ENCODE assay signal across 9 cellular contexts in the genomic region with DNA sequence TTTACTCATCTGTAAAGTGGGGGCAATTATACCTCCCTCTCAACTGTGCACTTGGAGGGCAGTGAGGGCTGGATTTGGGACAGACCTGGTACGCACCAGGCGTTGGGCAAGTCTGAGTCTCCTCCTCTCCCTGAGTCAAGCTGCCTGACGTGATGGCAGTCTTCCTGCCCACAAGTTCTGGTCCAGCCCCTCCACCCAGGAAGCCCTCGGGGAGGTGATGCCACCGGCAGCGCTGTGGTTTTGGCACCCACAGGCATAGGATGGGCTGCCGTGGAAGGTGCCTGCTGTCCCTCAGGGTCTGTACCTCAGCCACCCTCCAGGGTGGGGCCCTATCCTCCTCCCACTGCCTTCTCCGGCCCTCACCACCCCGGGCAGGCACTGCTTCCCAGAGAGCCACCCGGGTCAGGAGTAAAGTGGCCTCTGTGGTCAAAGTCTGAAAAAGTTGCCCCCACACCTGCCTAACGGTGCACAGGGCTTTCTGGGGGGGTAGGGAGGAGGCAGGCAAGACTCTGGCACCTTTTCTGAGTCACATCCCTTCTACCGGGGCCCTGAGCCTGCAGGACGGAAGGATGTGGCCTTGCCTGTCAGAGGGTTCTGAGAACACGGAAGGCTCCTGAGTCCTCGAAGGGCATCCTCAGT. TPM values are rescaled to one million over a fixed set of nuclear protein-coding genes. Genes with fewer than 3 reads are reported as not detected.
A peak's percentile ranks its signal among the peaks of the same experiment; 100 is the strongest.
DNase-seq lines count a peak whose midpoint lies in the region; ATAC-seq, FAIRE-seq and TF ChIP-seq lines count a peak whose summit lies in the region.
"Had no signal": no experiment of that assay in that cellular context is flagged by ENCODE, and none has a peak within 500 bp of the region (broad histone marks: within the 10 kb centered on the region; RNA-seq: fewer than 3 reads in every experiment).

No MANE protein-coding gene starts in this region.

- in situ Hi-C loops in GM12878 (cut with MboI) = no loop called here

- H3K9me3 ChIP-seq in GM12878 (replicated peaks; ENCODE audit: control insufficient read depth, insufficient read depth, low read length) (no peaks in the 10 kb centered on the region), colonic mucosa (no peaks in the 10 kb centered on the region)

- DNase-seq in GM12891 (ENCODE audit: insufficient read length, low spot score) (no peak), GM12878 (ENCODE audit: low read depth, low spot score) (no peak), pons (ENCODE audit: low spot score) (no peak), SHP77 treated with DMSO at 0.1 percent for 48 hours (lab: John Stamatoyannopoulos, UW) (no peak), colonic mucosa (no peak), ureter (ENCODE audit: low spot score) (no peak)
- DNase-seq in activated CD4-positive, CD25-positive, alpha-beta regulatory T cell treated with anti-CD3 and anti-CD28 coated beads, Interleukin-2, amount 50 U/mL, for 72 hours = peak; percentile 78
- DNase-seq in stimulated activated CD4-positive, alpha-beta T cell treated with anti-CD3 and anti-CD28 coated beads, Interleukin-4, amount 100 ng/mL, for 24 hours = peak; percentile 82

- H3K27me3 ChIP-seq in GM12878 (replicated peaks in 1 of 2; ENCODE audit: control insufficient read depth in 2 of 2, insufficient read depth in 2 of 2, low read length in 1 of 2) (no peaks in the 10 kb centered on the region), colonic mucosa (no peaks in the 10 kb centered on the region)

- ATAC-seq in GM12878 = peak; percentile 66

- WGBS in GM12878 (ENCODE audit: insufficient coverage, insufficient replicate concordance, low lambda C conversion rate, missing lambda C conversion rate) = 2% methylated on average over 15 of the region's 15 CpGs

- H3K27ac ChIP-seq in GM12878 (ENCODE audit: control insufficient read depth, insufficient read depth) = peak overlapping the region; percentile 39; the same call in 1 of the 2 replicates
- no peak overlapping the region for H3K27ac ChIP-seq in colonic mucosa

- RAD21 ChIA-PET in GM12878 (lab: Charles Lee; ENCODE audit: unreplicated experiment) = no interaction called here

- peak overlapping the region; percentile 11 for H3K4me2 ChIP-seq in GM12878 (ENCODE audit: control insufficient read depth, insufficient read depth)

- H2AFZ ChIP-seq in GM12878 (ENCODE audit: control insufficient read depth, low read depth, low read length) = peak overlapping the region; percentile 20

- SMC1A ChIA-PET in GM12878 (lab: Charles Lee; ENCODE audit: uncharacterized antibody, unreplicated experiment) = interaction anchor here (1.0 to 1.8 kb wide), 3 partner anchors 8 to 58 kb away, joined by 3 to 10 read pairs (median 4); no protein-coding TSS in a partner anchor

- intact Hi-C loops in GM12878 (cut with micrococcal nuclease; ENCODE audit: unreplicated experiment) = no loop called here
- intact Hi-C loops in colonic mucosa (cut with DNase I) = no loop called here

- CTCF ChIA-PET in GM12878 (lab: Yijun Ruan, JAX) = no interaction called here

- no peak for TF ChIP-seq EP300 in GM12878 (IDR thresholded peaks at IDR 0.05; ENCODE audit: borderline replicate concordance in 1 of 2, control insufficient read depth in 1 of 2, low read depth in 2 of 2, low read length in 2 of 2)

- H3K9ac ChIP-seq in GM12878 (ENCODE audit: control insufficient read depth, insufficient read depth, low read length) = peak overlapping the region; percentile 16; the same call in 1 of the 2 replicates
- H3K9ac ChIP-seq in colonic mucosa (ENCODE audit: low read depth in 2 of 2, low read length in 2 of 2) = no peak overlapping the region

- FAIRE-seq in GM12891 (lab: Jason Lieb, UNC) (peak; percentile 43), GM12878 (lab: Jason Lieb, UNC) (no peak)
- FAIRE-seq: TTC549 had no signal

- TF ChIP-seq POLR2A in GM12891 (IDR thresholded peaks at IDR 0.05; ENCODE audit: low read depth, low read length) (no peak), GM12878 (IDR thresholded peaks at IDR 0.05; ENCODE audit: low read depth, low read length) (no peak)

- no peak overlapping the region for H3K4me3 ChIP-seq in GM12878
- no peak overlapping the region for H3K4me3 ChIP-seq in colonic mucosa

- POLR2A ChIA-PET in GM12878 (lab: Charles Lee) = interaction anchor here (0.6 to 1.6 kb wide), 2 partner anchors 10 to 57 kb away, joined by 3 to 6 read pairs; no protein-coding TSS in a partner anchor

- H4K20me1 ChIP-seq in GM12878 (ENCODE audit: control insufficient read depth, insufficient read depth) = no peaks in the 10 kb centered on the region

- H3K36me3 ChIP-seq in GM12878 (ENCODE audit: control insufficient read depth in 2 of 2, insufficient read depth in 2 of 2, low read length in 1 of 2) = no peaks in the 10 kb centered on the region
- no peaks in the 10 kb centered on the region for H3K36me3 ChIP-seq in colonic mucosa

- no TSS peak for BruUV-seq in GM12878 (replicated peaks; lab: Mats Ljungman, UMichigan)

- H3K4me1 ChIP-seq in GM12878 (ENCODE audit: control insufficient read depth, insufficient read depth, low read length) = peaks cover 34% of the 10 kb centered on the region
- no peaks in the 10 kb centered on the region for H3K4me1 ChIP-seq in colonic mucosa

- TF ChIP-seq CTCF in GM12878 (IDR thresholded peaks at IDR 0.05 in 2 of 3, conservative IDR thresholded peaks at IDR 0.05 in 1 of 3; ENCODE audit: control insufficient read depth in 2 of 3, extremely low read depth in 1 of 3, insufficient read depth in 1 of 3, low read depth in 3 of 3, low read length in 3 of 3) = no peak
- no peak for TF ChIP-seq CTCF in colonic mucosa (IDR thresholded peaks at IDR 0.05)

- no peaks in the 10 kb centered on the region for H3K79me2 ChIP-seq in GM12878 (ENCODE audit: control insufficient read depth, insufficient read depth, low read length)

- TF ChIP-seq RAD21 in GM12878 (IDR thresholded peaks at IDR 0.05; ENCODE audit: insufficient read depth, low read depth, low read length) = no peak

RNA-seq across cellular contexts. Expression of gene APOBEC3H, which starts 6.5 kb away (rescaled TPM):
- polyA plus RNA-seq in GM12891 (2012; ENCODE audit: low read depth, missing spikeins) = 20.9 TPM
- 8.9 and 9.1 TPM in 2 replicates for total RNA-seq in GM12878 (2013; cell fraction: nucleolus; rRNA removed)
- total RNA-seq in GM12878 (2014; rRNA removed) (10.9 and 12.6 TPM in 2 replicates), GM12878 (2014; rRNA removed; fragmentation: Illumina TruSeq; extraction: Trizol) (10.0 and 11.2 TPM in 2 replicates), GM12878 (2021) (7.5 and 9.4 TPM in 2 replicates), colonic mucosa (under 1 TPM in 1 of 2 donors, not detected in 1; 0.45 TPM), ureter (1.0 TPM)
- 15.9 TPM for polyA plus RNA-seq in GM12878 (2011; ENCODE audit: low read depth)
- polyA plus RNA-seq in GM12878 (2011; rRNA removed) (8.6 and 11.3 TPM in 2 replicates), GM12878 (2014; fragmentation: Illumina TruSeq; extraction: Trizol) (16.0 and 18.0 TPM in 2 replicates), GM12878 (2014; fragmentation: Nextera tagmentation; extraction: Ambion mirVana) (10 to 100 TPM; 20.3 to 23.0 TPM), GM12878 (2014; rRNA removed) (16.5 and 18.4 TPM in 2 replicates), GM12878 (2016; fragmentation: Nextera tagmentation; extraction: Ambion mirVana) (10 to 100 TPM; 14.6 to 15.0 TPM)
- 12.7 and 13.6 TPM in 2 replicates for polyA plus RNA-seq in GM12878 (2011; cell fraction: cytosol; rRNA removed)
- 12.1 and 14.9 TPM in 2 replicates for polyA plus RNA-seq in GM12878 (2011; cell fraction: nucleus; rRNA removed)
- 13.0 and 14.2 TPM in 2 replicates for polyA plus RNA-seq in GM12878 (2012)
- polyA minus RNA-seq in GM12878 (2011; rRNA and poly(A)+ RNA removed) = 11.8 and 23.2 TPM in 2 replicates
- polyA minus RNA-seq in GM12878 (2011; cell fraction: cytosol; rRNA and poly(A)+ RNA removed) = 4.5 and 5.5 TPM in 2 replicates
- polyA minus RNA-seq in GM12878 (2011; cell fraction: nucleus; rRNA and poly(A)+ RNA removed) = 18.3 and 20.2 TPM in 2 replicates

RNA-seq across cellular contexts. Expression of gene APOBEC3G, which starts 13.5 kb away (rescaled TPM):
- polyA plus RNA-seq in GM12891 (2012; ENCODE audit: low read depth, missing spikeins) = 88.3 TPM
- 104 and 109 TPM in 2 replicates for total RNA-seq in GM12878 (2013; cell fraction: nucleolus; rRNA removed)
- total RNA-seq in GM12878 (2014; rRNA removed) (152 and 164 TPM in 2 replicates), GM12878 (2014; rRNA removed; fragmentation: Illumina TruSeq; extraction: Trizol) (127 and 132 TPM in 2 replicates), GM12878 (2021) (102 and 103 TPM in 2 replicates), colonic mucosa (1 to 10 TPM; 2.1 to 3.9 TPM), ureter (27.8 TPM)
- 42.7 TPM for polyA plus RNA-seq in GM12878 (2011; ENCODE audit: low read depth)
- polyA plus RNA-seq in GM12878 (2011; rRNA removed) (170 and 174 TPM in 2 replicates), GM12878 (2014; fragmentation: Illumina TruSeq; extraction: Trizol) (168 and 171 TPM in 2 replicates), GM12878 (2014; fragmentation: Nextera tagmentation; extraction: Ambion mirVana) (100 to 1,000 TPM; 146 to 232 TPM), GM12878 (2014; rRNA removed) (170 and 181 TPM in 2 replicates), GM12878 (2016; fragmentation: Nextera tagmentation; extraction: Ambion mirVana) (100 to 1,000 TPM; 151 to 152 TPM)
- polyA plus RNA-seq in GM12878 (2011; cell fraction: cytosol; rRNA removed) = 156 and 159 TPM in 2 replicates
- polyA plus RNA-seq in GM12878 (2011; cell fraction: nucleus; rRNA removed) = 117 and 133 TPM in 2 replicates
- polyA plus RNA-seq in GM12878 (2012) = 52.0 and 75.4 TPM in 2 replicates
- 122 and 167 TPM in 2 replicates for polyA minus RNA-seq in GM12878 (2011; rRNA and poly(A)+ RNA removed)
- polyA minus RNA-seq in GM12878 (2011; cell fraction: cytosol; rRNA and poly(A)+ RNA removed) = 49.8 and 63.6 TPM in 2 replicates
- polyA minus RNA-seq in GM12878 (2011; cell fraction: nucleus; rRNA and poly(A)+ RNA removed) = 43.2 and 60.9 TPM in 2 replicates

RNA-seq across cellular contexts. Expression of gene APOBEC3F, which starts 49.9 kb away (rescaled TPM):
- polyA plus RNA-seq in GM12891 (2012; ENCODE audit: low read depth, missing spikeins) = 11.2 TPM
- 16.3 and 17.2 TPM in 2 replicates for total RNA-seq in GM12878 (2013; cell fraction: nucleolus; rRNA removed)
- total RNA-seq in GM12878 (2014; rRNA removed) (10.9 and 13.1 TPM in 2 replicates), GM12878 (2014; rRNA removed; fragmentation: Illumina TruSeq; extraction: Trizol) (7.4 and 7.7 TPM in 2 replicates), GM12878 (2021) (29.1 and 30.6 TPM in 2 replicates), colonic mucosa (1 to 10 TPM; 7.0 to 7.3 TPM), ureter (22.5 TPM)
- polyA plus RNA-seq in GM12878 (2011; ENCODE audit: low read depth) = 9.6 TPM
- polyA plus RNA-seq in GM12878 (2011; rRNA removed) (4.7 and 7.8 TPM in 2 replicates), GM12878 (2014; fragmentation: Illumina TruSeq; extraction: Trizol) (13.7 and 17.8 TPM in 2 replicates), GM12878 (2014; fragmentation: Nextera tagmentation; extraction: Ambion mirVana) (1 to 10 TPM; 7.5 to 9.6 TPM), GM12878 (2014; rRNA removed) (13.3 and 14.7 TPM in 2 replicates), GM12878 (2016; fragmentation: Nextera tagmentation; extraction: Ambion mirVana) (10 to 100 TPM; 20.9 to 26.5 TPM)
- polyA plus RNA-seq in GM12878 (2011; cell fraction: cytosol; rRNA removed) = 7.3 and 8.6 TPM in 2 replicates
- polyA plus RNA-seq in GM12878 (2011; cell fraction: nucleus; rRNA removed) = 7.7 and 7.9 TPM in 2 replicates
- polyA plus RNA-seq in GM12878 (2012) = 11.1 TPM in 2 replicates
- polyA minus RNA-seq in GM12878 (2011; rRNA and poly(A)+ RNA removed) = 11.8 and 20.1 TPM in 2 replicates
- 7.2 and 10.8 TPM in 2 replicates for polyA minus RNA-seq in GM12878 (2011; cell fraction: cytosol; rRNA and poly(A)+ RNA removed)
- 13.9 and 15.3 TPM in 2 replicates for polyA minus RNA-seq in GM12878 (2011; cell fraction: nucleus; rRNA and poly(A)+ RNA removed)

Comparison
In these comparisons a context has a peak if more than half of its experiments do, and no peak if none do; other contexts are left out.
1. DNase-seq: peak in activated CD4-positive, CD25-positive, alpha-beta regulatory T cell treated with anti-CD3 and anti-CD28 coated beads, Interleukin-2, amount 50 U/mL, for 72 hours (single experiment) and stimulated activated CD4-positive, alpha-beta T cell treated with anti-CD3 and anti-CD28 coated beads, Interleukin-4, amount 100 ng/mL, for 24 hours (single experiment); none in GM12891 (single experiment), GM12878 (single experiment), pons (single experiment), SHP77 treated with DMSO at 0.1 percent for 48 hours (single experiment), colonic mucosa (single experiment) and ureter (single experiment).